Comparison of ENCODE assay signal across 8 cellular contexts in the genomic region with DNA sequence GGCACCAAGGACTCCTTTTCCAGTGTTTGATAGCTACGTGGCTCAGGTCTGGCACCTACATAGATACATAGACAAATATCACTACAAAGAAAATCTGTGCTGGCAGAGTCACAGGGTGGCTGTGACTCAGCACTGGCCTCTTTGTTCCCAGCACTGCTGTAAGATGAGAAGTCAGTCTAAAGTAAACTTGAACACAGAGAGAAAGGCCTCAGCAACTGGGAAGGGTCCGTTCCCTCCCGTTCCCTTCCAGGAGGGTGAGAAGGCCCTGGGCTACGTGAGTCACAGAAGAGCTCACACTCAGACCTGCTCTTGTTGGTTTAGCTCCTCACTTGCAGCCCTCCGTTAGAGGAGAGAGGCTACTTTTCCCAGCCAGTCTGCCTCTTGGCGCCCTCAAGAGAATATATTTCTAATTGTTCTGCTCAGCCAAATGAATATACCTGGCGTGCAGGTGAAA. TPM values are rescaled to one million over a fixed set of nuclear protein-coding genes. Genes with fewer than 3 reads are reported as not detected.
DNase-seq lines count a peak whose midpoint lies in the region; ATAC-seq, FAIRE-seq and TF ChIP-seq lines count a peak whose summit lies in the region.

No MANE protein-coding gene starts in this region.

- peaks cover 95% of the 10 kb centered on the region for H3K4me1 ChIP-seq in A549
- H3K4me1 ChIP-seq in skeletal muscle tissue (ENCODE audit: control insufficient read depth in 3 of 3, insufficient read depth in 3 of 3, low read length in 3 of 3): peaks cover 70 to 90% (median 72%) of the 10 kb centered on the region in 3 donors

- CTCF ChIA-PET in A549 (lab: Yijun Ruan, JAX): interaction anchor here (0.7 to 11.8 kb wide), 17 partner anchors 8 to 143 kb away, joined by 3 to 174 read pairs (median 5); a partner anchor contains a TSS

- ATAC-seq in A549 (peak; percentile 72 to 78), SK-N-SH treated with all-trans-retinoic acid at 6 μM for 48 hours (peak; percentile 54), left cardiac atrium (peak; percentile 38 to 73)

- POLR2A ChIA-PET in A549 (lab: Yijun Ruan, JAX): interaction anchor here (0.6 to 5.1 kb wide), 17 partner anchors 8 to 685 kb away, joined by 3 to 152 read pairs (median 4); a partner anchor contains a TSS

- 1% methylated on average over 7 of the region's 7 CpGs for WGBS in A549 (ENCODE audit: missing lambda C conversion rate)

- H3K9me3 ChIP-seq in A549 (no peaks in the 10 kb centered on the region), skeletal muscle tissue (ENCODE audit: control insufficient read depth in 3 of 3, low read length in 3 of 3) (no peaks in the 10 kb centered on the region)

- DNase-seq in A549 (ENCODE audit: low read depth in 1 of 2, low spot score in 1 of 2) (peak; percentile 88 to 100), HuH-7 (ENCODE audit: low spot score) (peak; percentile 69), left cardiac atrium (peak; percentile 61), activated T-cell treated with anti-CD3 and anti-CD28 coated beads for 4 hours (no peak), GM19239 (ENCODE audit: insufficient read length, low spot score) (no peak)
- no peak for DNase-seq in activated CD8-positive, alpha-beta memory T cell treated with anti-CD3 and anti-CD28 coated beads, Interleukin-2, amount 50 U/mL, for 4 hours

- peaks cover 6 to 19% (median 9%) of the 10 kb centered on the region in 3 donors for H3K36me3 ChIP-seq in skeletal muscle tissue (ENCODE audit: control insufficient read depth in 3 of 3, insufficient read depth in 3 of 3, low read length in 3 of 3)

- peak overlapping the region; percentile 42 to 80 (median 71) for H3K9ac ChIP-seq in skeletal muscle tissue (ENCODE audit: low read depth in 1 of 3, low read length in 3 of 3)

- no peaks in the 10 kb centered on the region for H3K27me3 ChIP-seq in skeletal muscle tissue (ENCODE audit: control insufficient read depth in 3 of 3, insufficient read depth in 3 of 3, low read length in 3 of 3)

- peak; percentile 93 to 97 for TF ChIP-seq EP300 in A549 (IDR thresholded peaks at IDR 0.05)

- TF ChIP-seq RAD21 in A549 (conservative IDR thresholded peaks at IDR 0.05 in 1 of 2, IDR thresholded peaks at IDR 0.05 in 1 of 2): peak; percentile 56 to 72

- peak; percentile 98 for FAIRE-seq in A549 (lab: Jason Lieb, UNC)
- no peak for FAIRE-seq in GM19239 (lab: Jason Lieb, UNC)

- peak overlapping the region; percentile 94 for H3K4me2 ChIP-seq in A549

- intact Hi-C loops in left cardiac atrium (cut with DNase I): no loop called here

- H3K27ac ChIP-seq in A549 (peak overlapping the region; percentile 90), skeletal muscle tissue (ENCODE audit: low read depth, low read length) (peak overlapping the region; percentile 93)

- TF ChIP-seq POLR2A in A549 (IDR thresholded peaks at IDR 0.05; ENCODE audit: low read length): no peak

- TF ChIP-seq CTCF in A549 (IDR thresholded peaks at IDR 0.05): peak; percentile 37; the same call in 2 of the 3 replicates

- H3K4me3 ChIP-seq in A549 (no peak overlapping the region), skeletal muscle tissue (ENCODE audit: low read length in 3 of 3) (peak overlapping the region; percentile 18 to 52 (median 24))

TF ChIP-seq in A549, 52 proteins besides CTCF, POLR2A, EP300 and RAD21 (continues in another document):
- TF ChIP-seq HDAC2 (IDR thresholded peaks at IDR 0.05) (no peak), CEBPB (IDR thresholded peaks at IDR 0.05) (peak; percentile 37 to 77; a peak in 3 of 4 replicates), CHD4 (IDR thresholded peaks at IDR 0.05; ENCODE audit: borderline replicate concordance) (no peak), CHD2 (IDR thresholded peaks at IDR 0.05; ENCODE audit: low read length, partially characterized antibody) (no peak), ESRRA (IDR thresholded peaks at IDR 0.05; ENCODE audit: borderline replicate concordance, low read length) (no peak), KDM1A (IDR thresholded peaks at IDR 0.05; ENCODE audit: low read depth) (no peak), TP53 (CRISPR knock-in tag; IDR thresholded peaks at IDR 0.05) (peak; percentile 81; the same call in 1 of the 2 replicates), ZFP36 (IDR thresholded peaks at IDR 0.05; ENCODE audit: borderline replicate concordance, partially characterized antibody) (no peak), ZC3H11A (IDR thresholded peaks at IDR 0.05) (no peak)
- TF ChIP-seq, protein P1, sequence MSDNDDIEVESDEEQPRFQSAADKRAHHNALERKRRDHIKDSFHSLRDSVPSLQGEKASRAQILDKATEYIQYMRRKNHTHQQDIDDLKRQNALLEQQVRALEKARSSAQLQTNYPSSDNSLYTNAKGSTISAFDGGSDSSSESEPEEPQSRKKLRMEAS (IDR thresholded peaks at IDR 0.05): peak; percentile 90
- TF ChIP-seq, protein P2, sequence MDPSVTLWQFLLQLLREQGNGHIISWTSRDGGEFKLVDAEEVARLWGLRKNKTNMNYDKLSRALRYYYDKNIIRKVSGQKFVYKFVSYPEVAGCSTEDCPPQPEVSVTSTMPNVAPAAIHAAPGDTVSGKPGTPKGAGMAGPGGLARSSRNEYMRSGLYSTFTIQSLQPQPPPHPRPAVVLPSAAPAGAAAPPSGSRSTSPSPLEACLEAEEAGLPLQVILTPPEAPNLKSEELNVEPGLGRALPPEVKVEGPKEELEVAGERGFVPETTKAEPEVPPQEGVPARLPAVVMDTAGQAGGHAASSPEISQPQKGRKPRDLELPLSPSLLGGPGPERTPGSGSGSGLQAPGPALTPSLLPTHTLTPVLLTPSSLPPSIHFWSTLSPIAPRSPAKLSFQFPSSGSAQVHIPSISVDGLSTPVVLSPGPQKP (IDR thresholded peaks at IDR 0.05; ENCODE audit: low read depth, low read length): no peak
- TF ChIP-seq, protein P3, sequence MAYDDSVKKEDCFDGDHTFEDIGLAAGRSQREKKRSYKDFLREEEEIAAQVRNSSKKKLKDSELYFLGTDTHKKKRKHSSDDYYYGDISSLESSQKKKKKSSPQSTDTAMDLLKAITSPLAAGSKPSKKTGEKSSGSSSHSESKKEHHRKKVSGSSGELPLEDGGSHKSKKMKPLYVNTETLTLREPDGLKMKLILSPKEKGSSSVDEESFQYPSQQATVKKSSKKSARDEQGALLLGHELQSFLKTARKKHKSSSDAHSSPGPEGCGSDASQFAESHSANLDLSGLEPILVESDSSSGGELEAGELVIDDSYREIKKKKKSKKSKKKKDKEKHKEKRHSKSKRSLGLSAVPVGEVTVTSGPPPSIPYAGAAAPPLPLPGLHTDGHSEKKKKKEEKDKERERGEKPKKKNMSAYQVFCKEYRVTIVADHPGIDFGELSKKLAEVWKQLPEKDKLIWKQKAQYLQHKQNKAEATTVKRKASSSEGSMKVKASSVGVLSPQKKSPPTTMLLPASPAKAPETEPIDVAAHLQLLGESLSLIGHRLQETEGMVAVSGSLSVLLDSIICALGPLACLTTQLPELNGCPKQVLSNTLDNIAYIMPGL (CRISPR knock-in tag; IDR thresholded peaks at IDR 0.05; ENCODE audit: borderline replicate concordance): no peak

TF ChIP-seq in SK-N-SH treated with all-trans-retinoic acid at 6 μM for 48 hours, 23 proteins besides CTCF, POLR2A, EP300 and RAD21:
- TF ChIP-seq ISL1 (CRISPR knock-in tag; IDR thresholded peaks at IDR 0.05) (peak; percentile 33; the same call in 1 of the 2 replicates), ZC3H10 (CRISPR knock-in tag; IDR thresholded peaks at IDR 0.05) (peak; percentile 44; the same call in 1 of the 2 replicates), SNAI2 (CRISPR knock-in tag; IDR thresholded peaks at IDR 0.05) (peak; percentile 25; the same call in 1 of the 2 replicates), ESRRG (CRISPR knock-in tag; IDR thresholded peaks at IDR 0.05) (no peak), ZFP3 (CRISPR knock-in tag; IDR thresholded peaks at IDR 0.05) (peak; percentile 66; the same call in 1 of the 2 replicates)

RNA-seq across cellular contexts. Expression of a gene that starts 23.1 kb away (rescaled TPM):
- polyA plus RNA-seq in A549 (2011; rRNA removed) (5,725 and 5,746 TPM in 2 replicates), A549 (2017; fragmentation: RNase III; extraction: RNeasy Plus Mini Kit Qiagen cat#74134 plus additional on column Dnase treatment) (4,707 to 5,021 TPM (median 4,900 TPM) in 3 replicates)
- polyA plus RNA-seq in A549 (2012; cell fraction: cytosol; rRNA removed): 4,340 and 4,409 TPM in 2 replicates
- 2,599 and 4,127 TPM in 2 replicates for polyA plus RNA-seq in A549 (2012; cell fraction: nucleus; rRNA removed)
- 4,094 and 4,183 TPM in 2 replicates for polyA minus RNA-seq in A549 (2011; rRNA and poly(A)+ RNA removed)
- total RNA-seq in left cardiac atrium (100 to 1,000 TPM; 337 to 435 TPM), skeletal muscle tissue (631 TPM)

Comparison
In these comparisons a context has a peak if more than half of its experiments do, and no peak if none do; other contexts are left out.
1. DNase-seq: peak in A549 (2 of 2), HuH-7 (single experiment) and left cardiac atrium (single experiment); none in activated CD8-positive, alpha-beta memory T cell treated with anti-CD3 and anti-CD28 coated beads, Interleukin-2, amount 50 U/mL, for 4 hours (single experiment), activated T-cell treated with anti-CD3 and anti-CD28 coated beads for 4 hours (single experiment) and GM19239 (single experiment).
2. Peak in every context shown above with its lines, with median percentiles within 50 percentile points of each other: ATAC-seq.